Comparison of ENCODE assay signal across 21 cellular contexts in genomic region chr16:67703626-67704025, GRCh38. TPM values are rescaled to one million over a fixed set of nuclear protein-coding genes. Genes with fewer than 3 reads are reported as not detected.
A peak's percentile ranks its signal among the peaks of the same experiment; 100 is the strongest.
DNase-seq lines count a peak whose midpoint lies in the region; ATAC-seq and TF ChIP-seq lines count a peak whose summit lies in the region.
"Had no signal": no experiment of that assay in that cellular context is flagged by ENCODE, and none has a peak within 500 bp of the region (broad histone marks: within the 10 kb centered on the region; RNA-seq: fewer than 3 reads in every experiment).

No MANE protein-coding gene starts in this region.

- H3K4me3 Mint-ChIP-seq in activated CD4-positive, alpha-beta memory T cell treated with anti-CD3 and anti-CD28 coated beads, Interleukin-2, amount 10 ng/mL, durations not matched to agents 7 days and 5 days, result no peak overlapping the region
- peak overlapping the region in 4 of 5 donors; percentile 19 to 66 (median 63) for H3K4me3 Mint-ChIP-seq in immature natural killer cell
- peak overlapping the region in 1 of 2 donors; percentile 19 for H3K4me3 Mint-ChIP-seq in stimulated activated naive CD8-positive, alpha-beta T cell treated with anti-CD3 and anti-CD28 coated beads, Interleukin-15, amount 100 ng/mL, for 72 hours

- H3K4me1 ChIP-seq in left ventricle myocardium inferior (peaks cover 12% of the 10 kb centered on the region), smooth muscle cell (ENCODE audit: low read depth) (no peaks in the 10 kb centered on the region)

- H3K4me3 ChIP-seq in left ventricle myocardium inferior, result no peak overlapping the region
- H3K4me3 ChIP-seq in smooth muscle cell, result no peak overlapping the region
- H3K4me3 ChIP-seq: ovary had no signal

- H3K9me3 Mint-ChIP-seq in activated CD4-positive, alpha-beta memory T cell treated with anti-CD3 and anti-CD28 coated beads, Interleukin-2, amount 10 ng/mL, durations not matched to agents 7 days and 5 days, result peaks cover 1% of the 10 kb centered on the region
- H3K9me3 Mint-ChIP-seq in immature natural killer cell, result no peaks in the 10 kb centered on the region
- H3K9me3 Mint-ChIP-seq in stimulated activated naive CD8-positive, alpha-beta T cell treated with anti-CD3 and anti-CD28 coated beads, Interleukin-15, amount 100 ng/mL, for 72 hours, result no peaks in the 10 kb centered on the region

- H3K36me3 ChIP-seq in left ventricle myocardium inferior (peaks cover 4% of the 10 kb centered on the region), smooth muscle cell (ENCODE audit: low read depth) (no peaks in the 10 kb centered on the region)
- H3K36me3 ChIP-seq: brain microvascular endothelial cell, ovary had no signal

- H3K27me3 ChIP-seq in left ventricle myocardium inferior (ENCODE audit: low read depth) (no peaks in the 10 kb centered on the region), smooth muscle cell (ENCODE audit: low read depth) (no peaks in the 10 kb centered on the region)
- H3K27me3 ChIP-seq: brain microvascular endothelial cell, ovary had no signal

- H3K27ac ChIP-seq in left ventricle myocardium inferior (replicated peaks), result peak overlapping the region; percentile 10
- no peak overlapping the region for H3K27ac ChIP-seq in smooth muscle cell (ENCODE audit: low read depth)
- H3K27ac ChIP-seq: brain microvascular endothelial cell, ovary had no signal

- TF ChIP-seq CTCF in left ventricle myocardium inferior (IDR thresholded peaks at IDR 0.05; ENCODE audit: borderline replicate concordance) (no peak), smooth muscle cell (IDR thresholded peaks at IDR 0.05; ENCODE audit: borderline replicate concordance, insufficient read depth, poor library complexity, severe bottlenecking) (no peak), GM10266 (IDR thresholded peaks at IDR 0.05; ENCODE audit: control insufficient read depth, insufficient read depth, low read depth, missing control alignments) (no peak)

- intact Hi-C loops in left ventricle myocardium inferior (cut with micrococcal nuclease) (no loop called here), left ventricle myocardium superior (cut with micrococcal nuclease) (no loop called here)

- H3F3A ChIP-seq in smooth muscle cell (ENCODE audit: low read depth), result no peaks in the 10 kb centered on the region

- no peak overlapping the region for H3K4me2 ChIP-seq in smooth muscle cell

- H3K4me1 Mint-ChIP-seq in activated CD4-positive, alpha-beta memory T cell treated with anti-CD3 and anti-CD28 coated beads, Interleukin-2, amount 10 ng/mL, durations not matched to agents 7 days and 5 days, result peaks cover 25% of the 10 kb centered on the region
- peaks cover 19 to 25% of the 10 kb centered on the region in 2 donors for H3K4me1 Mint-ChIP-seq in immature natural killer cell
- H3K4me1 Mint-ChIP-seq in stimulated activated naive CD8-positive, alpha-beta T cell treated with anti-CD3 and anti-CD28 coated beads, Interleukin-15, amount 100 ng/mL, for 72 hours, result peaks cover 20% of the 10 kb centered on the region

- H3K27me3 Mint-ChIP-seq in activated CD4-positive, alpha-beta memory T cell treated with anti-CD3 and anti-CD28 coated beads, Interleukin-2, amount 10 ng/mL, durations not matched to agents 7 days and 5 days, result no peaks in the 10 kb centered on the region
- H3K27me3 Mint-ChIP-seq in immature natural killer cell (ENCODE audit: low read depth in 3 of 3), result no peaks in the 10 kb centered on the region
- no peaks in the 10 kb centered on the region for H3K27me3 Mint-ChIP-seq in stimulated activated naive CD8-positive, alpha-beta T cell treated with anti-CD3 and anti-CD28 coated beads, Interleukin-15, amount 100 ng/mL, for 72 hours

- H4K20me1 ChIP-seq in smooth muscle cell (ENCODE audit: low read depth), result peaks cover 52% of the 10 kb centered on the region

- H3K9me3 ChIP-seq in left ventricle myocardium inferior (replicated peaks) (peaks cover 7% of the 10 kb centered on the region), smooth muscle cell (replicated peaks; ENCODE audit: low read depth) (no peaks in the 10 kb centered on the region)
- H3K9me3 ChIP-seq: ovary had no signal

- no peak overlapping the region for H3K9ac ChIP-seq in smooth muscle cell (ENCODE audit: low read depth)

- POLR2A ChIA-PET in activated CD4-positive, alpha-beta memory T cell treated with anti-CD3 and anti-CD28 coated beads, Interleukin-2, amount 10 ng/mL, durations not matched to agents 7 days and 5 days (lab: Charles Lee), result no interaction called here

- ATAC-seq in left ventricle myocardium superior (no peak), GM21529 (IDR thresholded peaks at IDR 0.05; ENCODE audit: unreplicated experiment) (no peak)
- peak; percentile 98 for ATAC-seq in stimulated activated naive CD8-positive, alpha-beta T cell treated with anti-CD3 and anti-CD28 coated beads, Interleukin-15, amount 100 ng/mL, for 72 hours
- ATAC-seq: esophagus mucosa, HCT116, left colon had no signal

- WGBS in smooth muscle cell (ENCODE audit: low lambda C conversion rate), result 77% methylated on average over 2 of the region's 2 CpGs

- CTCF ChIA-PET in activated CD4-positive, alpha-beta memory T cell treated with anti-CD3 and anti-CD28 coated beads, Interleukin-2, amount 10 ng/mL, durations not matched to agents 7 days and 5 days (lab: Charles Lee), result interaction anchor here (1.0 kb wide), 1 partner anchor 16 kb away, joined by 3 read pairs; no protein-coding TSS in a partner anchor

- DNase-seq in left ventricle myocardium inferior, result no peak
- DNase-seq in left ventricle myocardium superior, result no peak
- DNase-seq in activated CD4-positive, alpha-beta memory T cell treated with anti-CD3 and anti-CD28 coated beads, Interleukin-2, amount 10 ng/mL, durations not matched to agents 7 days and 5 days, result peak; percentile 33
- peak in 1 of 3 donors; percentile 9 for DNase-seq in immature natural killer cell
- DNase-seq in stimulated activated naive CD8-positive, alpha-beta T cell treated with anti-CD3 and anti-CD28 coated beads, Interleukin-15, amount 100 ng/mL, for 72 hours, result peak; percentile 4 to 33
- no peak for DNase-seq in smooth muscle cell (lab: John Stamatoyannopoulos, UW; ENCODE audit: unreplicated experiment)
- no peak for DNase-seq in GM10266 (ENCODE audit: extremely low spot score)
- DNase-seq: brain microvascular endothelial cell; Calu3; dermis blood vessel endothelial cell; KBM-7; left colon; NCI-H2029 treated with DMSO at 0.1 percent for 48 hours; NCI-H446 treated with DMSO at 0.1 percent for 48 hours; ovary; RPMI8226; stimulated activated CD4-positive, alpha-beta T cell treated with anti-CD3 and anti-CD28 coated beads, Interleukin-2, amount 100 ng/mL, for 48 hours; substantia nigra had no signal

- H2AFZ ChIP-seq in smooth muscle cell (ENCODE audit: low read depth), result no peak overlapping the region

- H3K36me3 Mint-ChIP-seq in activated CD4-positive, alpha-beta memory T cell treated with anti-CD3 and anti-CD28 coated beads, Interleukin-2, amount 10 ng/mL, durations not matched to agents 7 days and 5 days (ENCODE audit: low read depth), result peaks cover 3% of the 10 kb centered on the region
- peaks cover 0 to 3% (median 2%) of the 10 kb centered on the region in 3 donors for H3K36me3 Mint-ChIP-seq in immature natural killer cell

- H3K27ac Mint-ChIP-seq in activated CD4-positive, alpha-beta memory T cell treated with anti-CD3 and anti-CD28 coated beads, Interleukin-2, amount 10 ng/mL, durations not matched to agents 7 days and 5 days, result peak overlapping the region; percentile 77
- peak overlapping the region; percentile 47 to 87 (median 80) for H3K27ac Mint-ChIP-seq in immature natural killer cell
- H3K27ac Mint-ChIP-seq in stimulated activated naive CD8-positive, alpha-beta T cell treated with anti-CD3 and anti-CD28 coated beads, Interleukin-15, amount 100 ng/mL, for 72 hours, result peak overlapping the region; percentile 47 to 90

- H3K79me2 ChIP-seq in smooth muscle cell (ENCODE audit: low read depth), result peaks cover 46% of the 10 kb centered on the region

RNA-seq across cellular contexts. Expression of gene GFOD2, which starts 15.5 kb away (rescaled TPM):
- total RNA-seq in left ventricle myocardium inferior (11.1 TPM), left ventricle myocardium superior (8.1 TPM), smooth muscle cell (10.6 and 15.1 TPM in 2 replicates)
- 10 to 100 TPM; 13.0 to 14.9 TPM for total RNA-seq in activated CD4-positive, alpha-beta memory T cell treated with anti-CD3 and anti-CD28 coated beads, Interleukin-2, amount 10 ng/mL, durations not matched to agents 7 days and 5 days
- polyA plus RNA-seq in immature natural killer cell (1 to 10 TPM; 6.2 to 9.7 (median 7.4) TPM), smooth muscle cell (15.0 and 24.0 TPM in 2 replicates)

RNA-seq across cellular contexts. Expression of gene C16orf86, which starts 37.0 kb away (rescaled TPM):
- total RNA-seq in left ventricle myocardium inferior (2.9 TPM), left ventricle myocardium superior (2.2 TPM), smooth muscle cell (3.4 and 6.9 TPM in 2 replicates)
- total RNA-seq in activated CD4-positive, alpha-beta memory T cell treated with anti-CD3 and anti-CD28 coated beads, Interleukin-2, amount 10 ng/mL, durations not matched to agents 7 days and 5 days, result 1 to 10 TPM; 2.9 to 4.3 TPM
- polyA plus RNA-seq in immature natural killer cell (1 to 10 TPM; 2.7 to 6.2 (median 4.2) TPM), smooth muscle cell (3.9 and 8.5 TPM in 2 replicates)

RNA-seq across cellular contexts. Expression of gene ENKD1, which starts 37.1 kb away (rescaled TPM):
- total RNA-seq in left ventricle myocardium inferior (9.6 TPM), left ventricle myocardium superior (9.8 TPM), smooth muscle cell (8.2 and 9.8 TPM in 2 replicates)
- 1 to 10 TPM; 7.4 to 8.1 TPM for total RNA-seq in activated CD4-positive, alpha-beta memory T cell treated with anti-CD3 and anti-CD28 coated beads, Interleukin-2, amount 10 ng/mL, durations not matched to agents 7 days and 5 days
- polyA plus RNA-seq in immature natural killer cell (1 to 10 TPM in 1 of 3 donors, under 1 TPM in 2; 0.43 to 1.9 (median 0.48) TPM), smooth muscle cell (14.2 and 19.0 TPM in 2 replicates)

RNA-seq across cellular contexts. Expression of gene PARD6A, which starts 42.9 kb away (rescaled TPM):
- total RNA-seq in left ventricle myocardium inferior, result 3.4 TPM
- 3.7 TPM for total RNA-seq in left ventricle myocardium superior
- 10 to 100 TPM; 12.2 to 14.0 TPM for total RNA-seq in activated CD4-positive, alpha-beta memory T cell treated with anti-CD3 and anti-CD28 coated beads, Interleukin-2, amount 10 ng/mL, durations not matched to agents 7 days and 5 days
- polyA plus RNA-seq in immature natural killer cell, result 10 to 100 TPM; 10.2 to 17.9 (median 10.3) TPM
- 0.36 TPM in 1 of 2 replicates, not detected in the other for total RNA-seq in smooth muscle cell
- 0.58 and 2.0 TPM in 2 replicates for polyA plus RNA-seq in smooth muscle cell

RNA-seq across cellular contexts. Expression of gene ACD, which starts 43.6 kb away (rescaled TPM):
- 7.1 TPM for total RNA-seq in left ventricle myocardium inferior
- 7.8 TPM for total RNA-seq in left ventricle myocardium superior
- 10 to 100 TPM; 43.5 to 44.1 TPM for total RNA-seq in activated CD4-positive, alpha-beta memory T cell treated with anti-CD3 and anti-CD28 coated beads, Interleukin-2, amount 10 ng/mL, durations not matched to agents 7 days and 5 days
- polyA plus RNA-seq in immature natural killer cell, result 10 to 100 TPM; 31.0 to 51.2 (median 39.2) TPM
- total RNA-seq in smooth muscle cell, result 16.5 and 21.9 TPM in 2 replicates
- 31.7 and 45.2 TPM in 2 replicates for polyA plus RNA-seq in smooth muscle cell

Comparison
In these comparisons a context has a peak if more than half of its experiments do, and no peak if none do; other contexts are left out.
1. DNase-seq: peak in activated CD4-positive, alpha-beta memory T cell treated with anti-CD3 and anti-CD28 coated beads, Interleukin-2, amount 10 ng/mL, durations not matched to agents 7 days and 5 days (single experiment) and stimulated activated naive CD8-positive, alpha-beta T cell treated with anti-CD3 and anti-CD28 coated beads, Interleukin-15, amount 100 ng/mL, for 72 hours (2 of 2); none in left ventricle myocardium inferior (single experiment), left ventricle myocardium superior (single experiment), smooth muscle cell (single experiment) and GM10266 (single experiment).
2. Peak in every context shown above with its lines, with median percentiles within 50 percentile points of each other: H3K27ac Mint-ChIP-seq.